In genomic region chr5:78527054-78527884, GRCh38 we compare ENCODE assay signal across 9 cellular contexts.
DNase-seq lines count a peak whose midpoint lies in the region; ATAC-seq and TF ChIP-seq lines count a peak whose summit lies in the region.
"Had no signal": no experiment of that assay in that cellular context is flagged by ENCODE, and none has a peak within 500 bp of the region (broad histone marks: within the 10 kb centered on the region; RNA-seq: fewer than 3 reads in every experiment).

No MANE protein-coding gene starts in this region.

- H3K9me3 ChIP-seq in colonic mucosa = no peaks in the 10 kb centered on the region
- H3K9me3 ChIP-seq in left lung = no peaks in the 10 kb centered on the region
- no peaks in the 10 kb centered on the region for H3K9me3 ChIP-seq in thymus (ENCODE audit: control insufficient read depth)

- H3K27me3 ChIP-seq in colonic mucosa = no peaks in the 10 kb centered on the region
- no peaks in the 10 kb centered on the region for H3K27me3 ChIP-seq in left lung
- no peaks in the 10 kb centered on the region for H3K27me3 ChIP-seq in thymus (ENCODE audit: control insufficient read depth, insufficient read depth)

- whole genome bisulfite sequencing in thymus = 83% methylated on average over 9 of the region's 9 CpGs

- ATAC-seq in left lung = peak; percentile 86
- no peak for ATAC-seq in HG03039 (IDR thresholded peaks at IDR 0.05; ENCODE audit: unreplicated experiment)
- no peak for ATAC-seq in GM21528 (IDR thresholded peaks at IDR 0.05; ENCODE audit: low FRiP score, unreplicated experiment)
- ATAC-seq: HCT116 had no signal

- no peak for TF ChIP-seq CTCF in colonic mucosa (IDR thresholded peaks at IDR 0.05)
- no peak for TF ChIP-seq CTCF in left lung (IDR thresholded peaks at IDR 0.05)

- H3K4me1 ChIP-seq in colonic mucosa = no peaks in the 10 kb centered on the region
- H3K4me1 ChIP-seq in left lung = peaks cover 18 to 69% of the 10 kb centered on the region in 2 donors
- H3K4me1 ChIP-seq in thymus (ENCODE audit: control insufficient read depth, insufficient read depth, low read length) = no peaks in the 10 kb centered on the region

- H3K4me3 ChIP-seq in colonic mucosa (no peak overlapping the region), left lung (no peak overlapping the region), thymus (ENCODE audit: low read length) (no peak overlapping the region)

- intact Hi-C loops in colonic mucosa (cut with DNase I) = no loop called here
- intact Hi-C loops in left lung (cut with DNase I) = no loop called here

- H3K36me3 ChIP-seq in colonic mucosa (no peaks in the 10 kb centered on the region), left lung (no peaks in the 10 kb centered on the region), thymus (ENCODE audit: control insufficient read depth, insufficient read depth) (no peaks in the 10 kb centered on the region)

- H3K27ac ChIP-seq in colonic mucosa = peak overlapping the region; percentile 62
- H3K27ac ChIP-seq in left lung = peak overlapping the region; percentile 86 to 87
- H3K27ac ChIP-seq in thymus (ENCODE audit: low read depth) = peak overlapping the region; percentile 25

- H3K9ac ChIP-seq in colonic mucosa (ENCODE audit: low read depth in 2 of 2, low read length in 2 of 2) = no peak overlapping the region

- DNase-seq in M059J (ENCODE audit: low read depth) (peak; percentile 98), colonic mucosa (peak; percentile 49), left lung (peak in 1 of 2 donors; percentile 86)
- no peak for DNase-seq in activated effector memory CD4-positive, alpha-beta T cell treated with Interleukin-2 at 50 U/mL for 16 hours
- no peak for DNase-seq in activated CD4-positive, CD25-positive, alpha-beta regulatory T cell treated with anti-CD3 and anti-CD28 coated beads, Interleukin-2, amount 50 U/mL, for 72 hours

Comparison
In these comparisons a context has a peak if more than half of its experiments do, and no peak if none do; other contexts are left out.
1. DNase-seq: peak in M059J (single experiment) and colonic mucosa (single experiment); none in activated effector memory CD4-positive, alpha-beta T cell treated with Interleukin-2 at 50 U/mL for 16 hours (single experiment) and activated CD4-positive, CD25-positive, alpha-beta regulatory T cell treated with anti-CD3 and anti-CD28 coated beads, Interleukin-2, amount 50 U/mL, for 72 hours (single experiment).
2. H3K27ac ChIP-seq: peak in every context shown above with its lines; median percentile 86 in left lung; 62 in colonic mucosa; 25 in thymus.